ENCODE assay signal across 8 cellular contexts in the genomic region with DNA sequence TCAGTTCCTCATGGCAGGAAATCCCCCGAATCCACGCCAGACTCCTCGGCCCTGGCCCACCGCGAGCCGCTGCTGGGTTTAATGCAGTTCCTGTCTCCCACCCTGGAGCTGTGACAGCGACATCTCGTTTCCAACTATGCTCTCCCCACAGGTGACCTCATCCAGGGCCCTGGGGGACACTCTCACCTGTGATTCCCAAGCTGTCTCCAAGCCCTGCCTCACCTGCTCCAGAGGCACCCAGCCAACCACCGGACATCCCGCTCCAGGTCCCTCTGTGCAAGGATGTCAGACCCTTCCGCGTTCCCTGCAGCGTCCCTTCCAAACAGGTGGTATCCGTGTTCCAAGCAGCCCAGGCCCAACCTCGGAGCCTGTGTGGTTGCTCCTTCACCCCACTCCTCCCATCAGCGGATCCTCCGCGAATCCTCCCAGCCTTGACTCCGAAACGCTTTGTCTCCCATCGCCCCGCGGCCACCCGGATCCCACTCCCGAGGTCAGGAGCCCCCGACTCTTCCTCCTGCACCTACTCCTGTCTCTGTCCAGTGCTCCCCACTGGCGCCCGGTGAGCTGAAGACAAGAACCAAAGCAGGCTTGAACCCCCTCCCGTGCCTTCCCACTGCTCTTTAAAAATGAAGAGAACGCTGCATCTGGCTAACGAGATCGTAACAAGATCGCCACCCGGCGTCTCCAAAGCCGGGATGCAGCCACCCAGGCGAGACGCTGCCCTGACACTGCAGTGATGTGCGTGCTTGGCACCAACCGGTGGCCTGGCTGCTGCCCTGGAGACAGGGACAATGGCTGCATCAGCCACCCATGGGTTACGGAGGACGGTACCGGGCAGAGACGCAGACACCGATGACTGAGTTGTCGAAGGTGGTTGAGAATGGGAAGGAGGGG.
DNase-seq lines count a peak whose midpoint lies in the region; ATAC-seq lines count a peak whose summit lies in the region.

No MANE protein-coding gene starts in this region.

- ATAC-seq in T-helper 17 cell (no peak), Right ventricle myocardium superior (ENCODE audit: poor library complexity) (no peak), GM21390 (IDR thresholded peaks at IDR 0.05; ENCODE audit: unreplicated experiment) (no peak), GM21526 (IDR thresholded peaks at IDR 0.05; ENCODE audit: low FRiP score, unreplicated experiment) (no peak), GM18517 (IDR thresholded peaks at IDR 0.05; ENCODE audit: unreplicated experiment) (no peak)

- H3K36me3 Mint-ChIP-seq in T-helper 17 cell (ENCODE audit: low read depth): no peaks in the 10 kb centered on the region

- no peaks in the 10 kb centered on the region for H3K9me3 ChIP-seq in T-helper 17 cell (ENCODE audit: control insufficient read depth, low read length, poor library complexity, severe bottlenecking)

- peak; percentile 27 to 63 for DNase-seq in SHP77 (lab: John Stamatoyannopoulos, UW)
- DNase-seq in SHP77 treated with DMSO at 0.1 percent for 48 hours (lab: John Stamatoyannopoulos, UW): no peak
- DNase-seq in T-helper 17 cell: peak in 2 of 3 donors; percentile 4 to 11
- peak; percentile 47 for DNase-seq in Right ventricle myocardium superior
- peak; percentile 22 for DNase-seq in stimulated activated CD8-positive, alpha-beta memory T cell treated with anti-CD3 and anti-CD28 coated beads, Interleukin-4, amount 100 ng/mL, for 48 hours

- intact Hi-C loops in Right ventricle myocardium superior (cut with DNase I): no loop called here

- peaks cover 18% of the 10 kb centered on the region for H3K4me1 Mint-ChIP-seq in T-helper 17 cell

- H3K27me3 Mint-ChIP-seq in T-helper 17 cell: peaks cover 6% of the 10 kb centered on the region

- H3K4me3 Mint-ChIP-seq in T-helper 17 cell: peak overlapping the region; percentile 85

- peak overlapping the region; percentile 94 for H3K27ac Mint-ChIP-seq in T-helper 17 cell
